Comparison of ENCODE assay signal across 21 cellular contexts in genomic region chr19:56681702-56682101, GRCh38. TPM values are rescaled to one million over a fixed set of nuclear protein-coding genes. Genes with fewer than 3 reads are reported as not detected.
DNase-seq lines count a peak whose midpoint lies in the region; ATAC-seq and TF ChIP-seq lines count a peak whose summit lies in the region.
"Had no signal": no experiment of that assay in that cellular context is flagged by ENCODE, and none has a peak within 500 bp of the region (broad histone marks: within the 10 kb centered on the region; RNA-seq: fewer than 3 reads in every experiment).

No MANE protein-coding gene starts in this region.

- CTCF ChIA-PET in HEK293 (lab: Yijun Ruan, JAX): interaction anchor here (0.6 kb wide), 1 partner anchor 260 kb away, joined by 3 read pairs; no protein-coding TSS in a partner anchor

- no peak overlapping the region for H3K18ac ChIP-seq in mesendoderm (ENCODE audit: low read length)

- no peak overlapping the region for H4K8ac ChIP-seq in mesendoderm (ENCODE audit: low read depth, low read length)

- no peak overlapping the region for H4K5ac ChIP-seq in mesendoderm (ENCODE audit: low read length)

- no peak overlapping the region for H3K4me2 ChIP-seq in mesendoderm (ENCODE audit: low read length)
- H3K4me2 ChIP-seq: A549 had no signal

- no peak overlapping the region for H2BK5ac ChIP-seq in mesendoderm (ENCODE audit: low read length)

- no peak overlapping the region for H2BK15ac ChIP-seq in mesendoderm (replicated peaks; ENCODE audit: low read depth)

- POLR2A ChIA-PET in HEK293 (lab: Yijun Ruan, JAX): no interaction called here

- TF ChIP-seq CTCF in HEK293 (tag by site-specific recombination; IDR thresholded peaks at IDR 0.05): no peak
- TF ChIP-seq CTCF in HFFc6 (IDR thresholded peaks at IDR 0.05): no peak

- no CpG with 5 or more reads among the region's 8 CpGs for WGBS in mesendoderm (ENCODE audit: extremely low coverage, insufficient coverage, low lambda C conversion rate)

- no peaks in the 10 kb centered on the region for H3K79me1 ChIP-seq in mesendoderm (ENCODE audit: low read length)

- no peaks in the 10 kb centered on the region for H3K4me1 Mint-ChIP-seq in HFFc6 (ENCODE audit: low read depth)
- H3K4me1 Mint-ChIP-seq: H9, IgD-negative memory B cell had no signal

- no peak overlapping the region for H3K4me3 Mint-ChIP-seq in HFFc6
- H3K4me3 Mint-ChIP-seq: CD4-positive, alpha-beta T cell; H9; IgD-negative memory B cell had no signal

- no peak overlapping the region for H3K27ac ChIP-seq in HEK293 (ENCODE audit: extremely low read depth, low read depth, low read length)
- H3K27ac ChIP-seq in mesendoderm (ENCODE audit: low read depth, low read length): no peak overlapping the region
- H3K27ac ChIP-seq: 22Rv1, A549, C4-2B had no signal

- H3K4me1 ChIP-seq in HEK293 (ENCODE audit: control insufficient read depth, insufficient read depth, low read length) (no peaks in the 10 kb centered on the region), mesendoderm (ENCODE audit: control insufficient read depth, low read depth, low read length) (no peaks in the 10 kb centered on the region)
- H3K4me1 ChIP-seq: A549, Caco-2 had no signal

- H3K4me3 ChIP-seq in HEK293 (ENCODE audit: low read depth, low read length): no peak overlapping the region
- no peak overlapping the region for H3K4me3 ChIP-seq in mesendoderm (ENCODE audit: low read length)
- H3K4me3 ChIP-seq: A549, GM12878 had no signal

- no peaks in the 10 kb centered on the region for H3K79me2 ChIP-seq in mesendoderm (ENCODE audit: control insufficient read depth, insufficient read depth, low read length)

- ATAC-seq in HG03521 (IDR thresholded peaks at IDR 0.05; ENCODE audit: unreplicated experiment): no peak
- ATAC-seq: A549, GM12878, HepG2 had no signal

- H3K27me3 Mint-ChIP-seq in HFFc6 (ENCODE audit: insufficient read depth): peaks cover 2% of the 10 kb centered on the region
- H3K27me3 Mint-ChIP-seq: CD4-positive, alpha-beta T cell; IgD-negative memory B cell had no signal

- H3K9me3 Mint-ChIP-seq in HFFc6: peaks cover 68% of the 10 kb centered on the region

- DNase-seq in DMS 273 (lab: John Stamatoyannopoulos, UW; ENCODE audit: unreplicated experiment) (peak; percentile 5), DMS 273 treated with DMSO at 0.1 percent for 48 hours (lab: John Stamatoyannopoulos, UW) (no peak), NCI-H69 (lab: John Stamatoyannopoulos, UW) (peak; percentile 24), mesendoderm (peak; percentile 10), SHP77 treated with DMSO at 0.1 percent for 48 hours (lab: John Stamatoyannopoulos, UW) (no peak), HFFc6 (no peak)
- DNase-seq: AML-193; Caco-2; CD4-positive, alpha-beta T cell; DMS79 treated with DMSO at 0.1 percent for 48 hours; H9 had no signal

- no peak overlapping the region for H3K27ac Mint-ChIP-seq in HFFc6
- H3K27ac Mint-ChIP-seq: CD4-positive, alpha-beta T cell; H9; IgD-negative memory B cell had no signal

- no peak overlapping the region for H3K4ac ChIP-seq in mesendoderm (ENCODE audit: low read depth, low read length)

- no peak overlapping the region for H3K23ac ChIP-seq in mesendoderm (ENCODE audit: low read length)

- peaks cover 9% of the 10 kb centered on the region; the same call in 1 of the 2 replicates for H3K36me3 Mint-ChIP-seq in HFFc6 (ENCODE audit: low read depth)

- H2BK120ac ChIP-seq in mesendoderm (ENCODE audit: low read depth, low read length): no peak overlapping the region

- H3K36me3 ChIP-seq in HEK293 (ENCODE audit: control insufficient read depth in 2 of 2, insufficient read depth in 1 of 2, low read length in 2 of 2) (no peaks in the 10 kb centered on the region), mesendoderm (ENCODE audit: control insufficient read depth, insufficient read depth, low read length) (no peaks in the 10 kb centered on the region)

- no peaks in the 10 kb centered on the region for H3K27me3 ChIP-seq in mesendoderm (ENCODE audit: insufficient read depth, low read length, poor library complexity)

- H3K9me3 ChIP-seq in HEK293 (ENCODE audit: control insufficient read depth, insufficient read depth, low read depth, low read length): no peaks in the 10 kb centered on the region

- no peak overlapping the region for H3K56ac ChIP-seq in mesendoderm (ENCODE audit: low read length)

- H2AK5ac ChIP-seq in mesendoderm (ENCODE audit: low read length): no peak overlapping the region

- no peak overlapping the region for H3K9ac ChIP-seq in mesendoderm (ENCODE audit: low read length)

TF ChIP-seq in HEK293, 187 proteins besides CTCF, POLR2A, EP300 and RAD21:
- TF ChIP-seq KLF16 (tag by site-specific recombination; IDR thresholded peaks at IDR 0.05) (no peak), ZFHX2 (tag by site-specific recombination; conservative IDR thresholded peaks at IDR 0.05) (no peak), ZNF239 (tag by site-specific recombination; IDR thresholded peaks at IDR 0.05) (no peak), ZNF341 (tag by site-specific recombination; IDR thresholded peaks at IDR 0.05; ENCODE audit: low read depth) (peak; percentile 35)

RNA-seq across cellular contexts. Expression of gene ZNF835, which starts 10.1 kb away (rescaled TPM):
- 1.6 TPM for polyA plus RNA-seq in mesendoderm (2013, experiment 1 of 2)
- polyA plus RNA-seq in mesendoderm (2013, experiment 2 of 2): 1.1 TPM
- not detected for total RNA-seq in HFFc6 (2021; fragmentation: NEBNext Ultra II Directional; extraction: Animal tissue kit (Norgen Biotek cat#: 25700))
- total RNA-seq: Caco-2, GM12878, HepG2 had no signal
- polyA plus RNA-seq: A549, BJ, GM12878, HepG2 had no signal

RNA-seq across cellular contexts. Expression of gene SMIM17, which starts 38.7 kb away (rescaled TPM):
- polyA plus RNA-seq in mesendoderm (2013, experiment 1 of 2): 0.06 TPM
- not detected for polyA plus RNA-seq in mesendoderm (2013, experiment 2 of 2)
- under 1 TPM in 2 of 6 experiments, not detected in 4; 0.21 TPM for total RNA-seq in HFFc6 (2021; fragmentation: NEBNext Ultra II Directional; extraction: Animal tissue kit (Norgen Biotek cat#: 25700))
- total RNA-seq: Caco-2; CD4-positive, alpha-beta T cell; H1 had no signal
- polyA plus RNA-seq: A549, BJ, IgD-negative memory B cell had no signal

Comparison
In these comparisons a context has a peak if more than half of its experiments do, and no peak if none do; other contexts are left out.
1. DNase-seq: peak in DMS 273 (single experiment), NCI-H69 (single experiment) and mesendoderm (single experiment); none in DMS 273 treated with DMSO at 0.1 percent for 48 hours (single experiment), SHP77 treated with DMSO at 0.1 percent for 48 hours (single experiment) and HFFc6 (single experiment).